Comparison of ENCODE assay signal across 8 cellular contexts in the genomic region with DNA sequence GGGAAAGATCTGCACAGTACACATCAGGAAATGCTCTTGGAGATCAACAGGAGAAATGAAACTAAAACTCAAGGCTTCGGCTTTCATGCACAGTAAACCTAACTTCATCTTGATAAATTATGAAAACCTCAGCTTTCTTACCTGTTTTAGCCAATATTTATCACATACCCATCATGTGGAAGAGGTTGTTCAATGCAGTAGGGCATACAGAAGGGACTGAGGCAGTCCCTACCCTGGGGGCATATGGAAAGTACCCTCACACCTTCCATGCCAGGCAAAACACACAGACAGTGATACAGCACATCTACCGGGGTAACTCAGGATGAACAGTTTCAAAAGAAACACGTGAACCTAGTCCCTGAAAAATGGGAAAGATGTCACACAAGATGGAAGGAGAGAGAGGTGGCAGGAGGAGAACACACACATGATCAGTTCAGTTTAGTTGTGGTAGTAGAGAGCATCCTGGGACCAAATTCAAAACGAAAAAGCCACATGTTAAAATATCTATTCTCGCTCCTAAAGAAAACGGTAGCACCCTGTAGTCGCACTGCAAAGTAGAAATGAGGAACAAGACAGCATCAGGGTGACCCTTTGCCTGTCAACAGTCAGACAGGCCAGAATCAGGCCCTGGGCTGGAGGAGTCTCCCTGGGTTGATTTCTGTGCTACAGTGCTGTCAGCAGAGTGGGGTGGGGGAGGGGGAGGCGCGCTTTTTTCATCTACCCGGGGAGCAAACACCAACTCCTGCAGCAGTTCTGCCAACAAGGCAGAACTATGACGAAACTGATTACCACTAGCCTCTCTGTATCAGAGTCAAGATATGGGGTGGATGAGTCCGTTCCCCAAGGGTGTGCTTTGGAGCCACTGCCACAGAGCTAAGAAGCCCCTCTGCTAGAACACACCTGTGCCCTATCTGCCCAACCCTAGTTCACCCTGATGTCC. TPM values are rescaled to one million over a fixed set of nuclear protein-coding genes. Genes with fewer than 3 reads are reported as not detected.
DNase-seq lines count a peak whose midpoint lies in the region; ATAC-seq and TF ChIP-seq lines count a peak whose summit lies in the region.

No MANE protein-coding gene starts in this region.

- no peak for ATAC-seq in body of pancreas
- ATAC-seq in left colon, result peak; percentile 1
- ATAC-seq in stimulated activated effector memory CD8-positive, alpha-beta T cell treated with anti-CD3 and anti-CD28 coated beads, Interleukin-12 subunit alpha, Interleukin-12 subunit beta, amount 100 ng/mL, for 72 hours, result peak; percentile 1

- H3K27me3 ChIP-seq in A673 (replicated peaks; ENCODE audit: insufficient read depth, low read depth, low read length, poor library complexity), result no peaks in the 10 kb centered on the region
- H3K27me3 ChIP-seq in SJSA1 (replicated peaks), result no peaks in the 10 kb centered on the region
- no peaks in the 10 kb centered on the region for H3K27me3 ChIP-seq in body of pancreas

- H3K36me3 Mint-ChIP-seq in stimulated activated effector memory CD8-positive, alpha-beta T cell treated with anti-CD3 and anti-CD28 coated beads, Interleukin-12 subunit alpha, Interleukin-12 subunit beta, amount 100 ng/mL, for 72 hours, result peaks cover 57% of the 10 kb centered on the region

- no TSS peak for BruUV-seq in A673 (replicated peaks; lab: Mats Ljungman, UMichigan)

- 12 to 15% methylated on average over 7 to 12 of the region's 12 CpGs for WGBS in body of pancreas, 2 donors

- peak overlapping the region; percentile 89 for H3K4me3 ChIP-seq in A673 (ENCODE audit: low read depth, low read length, poor library complexity, severe bottlenecking)
- peak overlapping the region; percentile 60 for H3K4me3 ChIP-seq in SJSA1
- peak overlapping the region; percentile 66 to 87 for H3K4me3 ChIP-seq in body of pancreas

- no peak for TF ChIP-seq POLR2A in body of pancreas (IDR thresholded peaks at IDR 0.05)

- POLR2A ChIA-PET in A673 (lab: Charles Lee; ENCODE audit: low non-redundant PET), result no interaction called here

- H3K36me3 ChIP-seq in A673 (ENCODE audit: insufficient read depth, low read length, poor library complexity, severe bottlenecking) (peaks cover under 1% of the 10 kb centered on the region), SJSA1 (peaks cover 39% of the 10 kb centered on the region), body of pancreas (replicated peaks in 1 of 2; ENCODE audit: insufficient read depth in 1 of 2, low read depth in 2 of 2) (no peaks in the 10 kb centered on the region)

- H3K27ac ChIP-seq in A673 (ENCODE audit: low read depth, low read length, poor library complexity, severe bottlenecking) (peak overlapping the region; percentile 86), SJSA1 (no peak overlapping the region), body of pancreas (peak overlapping the region in 3 of 4 donors; percentile 58 to 97 (median 75))

- intact Hi-C loops in A673 (cut with micrococcal nuclease; ENCODE audit: unreplicated experiment) (loop anchor here (5.0 kb wide), 1 partner anchor 287 kb away; no protein-coding TSS in a partner anchor), body of pancreas (cut with DNase I) (no loop called here), left colon (cut with DNase I, micrococcal nuclease) (no loop called here)

- H3K9me3 ChIP-seq in A673 (ENCODE audit: low read depth, low read length, poor library complexity, severe bottlenecking) (no peaks in the 10 kb centered on the region), SJSA1 (replicated peaks) (0 out of 2 replicates have a peak, but pooled peaks cover 3% of the 10 kb centered on the region), body of pancreas (no peaks in the 10 kb centered on the region)

- H3K4me1 ChIP-seq in A673 (ENCODE audit: insufficient read depth, low read length, poor library complexity, severe bottlenecking) (no peaks in the 10 kb centered on the region), SJSA1 (replicated peaks) (peaks cover 24% of the 10 kb centered on the region), body of pancreas (peaks cover 27% of the 10 kb centered on the region)

- peak overlapping the region; percentile 92 for H3K27ac Mint-ChIP-seq in stimulated activated effector memory CD8-positive, alpha-beta T cell treated with anti-CD3 and anti-CD28 coated beads, Interleukin-12 subunit alpha, Interleukin-12 subunit beta, amount 100 ng/mL, for 72 hours

- CTCF ChIA-PET in A673 (lab: Charles Lee), result no interaction called here

- peaks cover 61% of the 10 kb centered on the region for H3K4me1 Mint-ChIP-seq in stimulated activated effector memory CD8-positive, alpha-beta T cell treated with anti-CD3 and anti-CD28 coated beads, Interleukin-12 subunit alpha, Interleukin-12 subunit beta, amount 100 ng/mL, for 72 hours

- no peak for TF ChIP-seq CTCF in A673 (conservative IDR thresholded peaks at IDR 0.05; ENCODE audit: low read depth, low read length)
- TF ChIP-seq CTCF in GM20000 (IDR thresholded peaks at IDR 0.05; ENCODE audit: extremely low read depth, missing control alignments), result no peak
- no peak for TF ChIP-seq CTCF in body of pancreas (IDR thresholded peaks at IDR 0.05)

- peak; percentile 67 for DNase-seq in A673 (ENCODE audit: low spot score)
- peak; percentile 46 for DNase-seq in GM20000 (ENCODE audit: low spot score)
- DNase-seq in SJSA1 (ENCODE audit: low read depth in 1 of 2, low spot score in 2 of 2), result peak in 1 of 2 experiments; percentile 36
- DNase-seq in body of pancreas, result peak in 3 of 4 donors; percentile 24 to 51 (median 45)
- peak; percentile 34 to 53 for DNase-seq in left colon
- DNase-seq in stimulated activated effector memory CD8-positive, alpha-beta T cell treated with anti-CD3 and anti-CD28 coated beads, Interleukin-12 subunit alpha, Interleukin-12 subunit beta, amount 100 ng/mL, for 72 hours (ENCODE audit: low spot score in 2 of 2), result no peak
- DNase-seq in epidermal melanocyte (ENCODE audit: insufficient read length, low spot score), result no peak
- DNase-seq in DMS153 (lab: John Stamatoyannopoulos, UW), result no peak

- no peaks in the 10 kb centered on the region for H3K9me3 Mint-ChIP-seq in stimulated activated effector memory CD8-positive, alpha-beta T cell treated with anti-CD3 and anti-CD28 coated beads, Interleukin-12 subunit alpha, Interleukin-12 subunit beta, amount 100 ng/mL, for 72 hours

- peak overlapping the region; percentile 79 for H3K4me3 Mint-ChIP-seq in stimulated activated effector memory CD8-positive, alpha-beta T cell treated with anti-CD3 and anti-CD28 coated beads, Interleukin-12 subunit alpha, Interleukin-12 subunit beta, amount 100 ng/mL, for 72 hours

RNA-seq across cellular contexts. Expression of a gene that starts 1.3 kb away (rescaled TPM):
- total RNA-seq in A673 (2021) (50.6 and 52.3 TPM in 2 replicates), body of pancreas (10 to 100 TPM; 10.6 to 12.9 TPM), left colon (10 to 100 TPM; 26.9 to 34.9 TPM)
- total RNA-seq in SJSA1 (2014; rRNA removed; shearing (Covaris generic)), result 7.7 and 17.2 TPM in 2 replicates

RNA-seq across cellular contexts. Expression of a gene that starts 2.1 kb away (rescaled TPM):
- total RNA-seq in A673 (2021) (21.9 and 23.1 TPM in 2 replicates), body of pancreas (10 to 100 TPM in 1 of 2 donors, 1 to 10 TPM in 1; 4.0 to 13.5 TPM), left colon (10 to 100 TPM; 16.6 to 20.1 TPM)
- 54.3 and 65.2 TPM in 2 replicates for total RNA-seq in SJSA1 (2014; rRNA removed; shearing (Covaris generic))

RNA-seq across cellular contexts. Expression of a gene that starts 17.3 kb away (rescaled TPM):
- 28.4 and 34.1 TPM in 2 replicates for total RNA-seq in A673 (2021)
- total RNA-seq in SJSA1 (2014; rRNA removed; shearing (Covaris generic)), result 42.7 and 43.2 TPM in 2 replicates
- total RNA-seq in body of pancreas, result 10 to 100 TPM; 36.1 to 49.8 TPM
- 10 to 100 TPM; 20.1 to 23.4 TPM for total RNA-seq in left colon

RNA-seq across cellular contexts. Expression of a gene that starts 48.8 kb away (rescaled TPM):
- total RNA-seq in A673 (2021) (161 and 195 TPM in 2 replicates), body of pancreas (10 to 100 TPM; 13.2 to 27.2 TPM), left colon (10 to 100 TPM; 48.8 to 51.8 TPM)
- 128 and 158 TPM in 2 replicates for total RNA-seq in SJSA1 (2014; rRNA removed; shearing (Covaris generic))

RNA-seq across cellular contexts. Expression of a gene that starts 49.5 kb away (rescaled TPM):
- 79.1 and 79.2 TPM in 2 replicates for total RNA-seq in A673 (2021)
- 59.6 and 72.5 TPM in 2 replicates for total RNA-seq in SJSA1 (2014; rRNA removed; shearing (Covaris generic))
- not detected for total RNA-seq in body of pancreas
- total RNA-seq in left colon, result 1 to 10 TPM; 2.7 to 7.0 TPM

Comparison
In these comparisons a context has a peak if more than half of its experiments do, and no peak if none do; other contexts are left out.
1. DNase-seq: peak in A673 (single experiment), GM20000 (single experiment), body of pancreas (3 of 4) and left colon (2 of 2); none in stimulated activated effector memory CD8-positive, alpha-beta T cell treated with anti-CD3 and anti-CD28 coated beads, Interleukin-12 subunit alpha, Interleukin-12 subunit beta, amount 100 ng/mL, for 72 hours (0 of 2), epidermal melanocyte (single experiment) and DMS153 (single experiment).
2. Peak in every context shown above with its lines, with median percentiles within 50 percentile points of each other: H3K4me3 ChIP-seq.